In the genomic region with DNA sequence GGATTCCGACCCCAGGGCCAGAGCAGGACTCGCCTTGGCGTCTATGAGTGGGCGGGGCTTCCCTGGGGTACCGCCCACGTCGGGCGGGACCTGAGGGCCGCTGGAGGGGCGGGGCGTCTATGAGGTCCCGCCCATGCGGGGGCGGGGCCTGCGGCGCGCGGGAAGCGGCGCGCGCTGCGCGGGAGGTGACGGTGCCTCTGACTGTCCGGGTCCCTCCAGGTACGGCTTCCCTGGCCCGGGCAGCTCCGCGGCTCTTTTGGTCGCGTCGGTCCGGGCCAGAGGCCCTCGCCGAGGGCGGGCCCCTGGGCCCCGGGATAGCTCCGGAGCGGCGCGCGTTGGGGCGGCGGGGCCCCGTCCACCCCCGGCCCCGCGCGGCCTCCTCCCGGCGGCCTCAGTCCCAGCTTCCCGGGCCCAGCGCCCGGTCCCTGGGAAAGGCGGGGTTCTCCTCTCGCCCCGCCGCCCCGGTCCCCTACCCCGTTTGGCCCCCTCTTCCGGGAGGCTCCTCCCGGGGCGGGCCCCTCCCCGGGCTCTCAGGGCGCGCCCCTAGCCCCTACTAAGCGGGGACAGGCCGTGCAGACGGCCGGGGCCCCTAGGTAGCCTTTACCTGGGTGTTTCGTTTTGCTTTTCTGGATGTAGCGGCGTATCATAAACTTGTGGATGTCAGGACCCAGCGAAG, we compare ENCODE assay signal across 8 cellular contexts.
DNase-seq lines count a peak whose midpoint lies in the region; ATAC-seq and TF ChIP-seq lines count a peak whose summit lies in the region.

TSS of gene CHAF1B (plus strand) at position 160 of the 676 bp plus-strand sequence. CDS start 745 bp downstream, outside the sequence.

- H3K4me3 ChIP-seq in AG04449 (ENCODE audit: low read depth, low read length): peak within 1 kb of the TSS; percentile 63

- CTCF ChIA-PET in AG04449 (lab: Yijun Ruan, JAX): interaction anchor here (1.2 kb wide), 1 partner anchor 11 kb away, joined by 3 read pairs; no protein-coding TSS in a partner anchor

- ATAC-seq in GM18870 (IDR thresholded peaks at IDR 0.05; ENCODE audit: unreplicated experiment) (peak; percentile 55), HG03108 (IDR thresholded peaks at IDR 0.05; ENCODE audit: unreplicated experiment) (peak; percentile 92)

- DNase-seq in AG04449 (ENCODE audit: low read depth, low spot score): no peak
- DNase-seq in NCI-H2227 (lab: John Stamatoyannopoulos, UW; ENCODE audit: unreplicated experiment): peak; percentile 90
- DNase-seq in activated CD4-positive, CD25-positive, alpha-beta regulatory T cell treated with anti-CD3 and anti-CD28 coated beads, Interleukin-2, amount 50 U/mL, for 72 hours: peak; percentile 90
- DNase-seq in cerebellar nuclear complex (lab: John Stamatoyannopoulos, UW): peak; percentile 20 to 26
- peak; percentile 83 for DNase-seq in kidney tubule cell (ENCODE audit: low spot score)
- peak; percentile 69 to 77 for DNase-seq in stimulated activated CD4-positive, alpha-beta T cell treated with anti-CD3 and anti-CD28 coated beads, Interleukin-15, amount 100 ng/mL, for 48 hours (ENCODE audit: low read depth in 2 of 2)

- POLR2A ChIA-PET in AG04449 (lab: Yijun Ruan, JAX): no interaction called here

- TF ChIP-seq CTCF in AG04449 (IDR thresholded peaks at IDR 0.05; ENCODE audit: insufficient read depth, low read length, missing control alignments): no peak
